17 cellular contexts compared by ENCODE assay signal in the genomic region with DNA sequence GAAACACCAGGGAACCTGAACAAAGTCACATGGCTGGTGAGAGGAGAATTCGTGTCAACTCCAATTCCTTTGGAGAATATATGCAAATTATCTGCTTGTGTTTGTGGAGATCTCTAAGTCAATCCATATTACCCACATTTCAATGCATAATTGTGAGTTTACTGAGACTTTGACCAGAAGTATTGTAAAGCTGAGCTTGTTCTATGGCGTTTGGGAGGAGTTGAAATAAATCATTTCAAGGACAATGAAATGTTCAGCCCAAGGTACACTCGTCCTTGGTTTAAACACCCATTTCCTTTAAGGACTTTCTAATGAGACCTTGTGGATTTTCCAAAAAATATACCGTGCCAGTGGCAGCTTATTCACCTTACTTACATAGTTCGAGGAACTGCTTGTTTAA.
DNase-seq lines count a peak whose midpoint lies in the region; ATAC-seq and TF ChIP-seq lines count a peak whose summit lies in the region.
"Had no signal": no experiment of that assay in that cellular context is flagged by ENCODE, and none has a peak within 500 bp of the region (broad histone marks: within the 10 kb centered on the region; RNA-seq: fewer than 3 reads in every experiment).

No MANE protein-coding gene starts in this region.

- H3K9me3 Mint-ChIP-seq in CD14-positive monocyte = peaks cover 0 to 3% (median 0%) of the 10 kb centered on the region in 7 donors
- H3K9me3 Mint-ChIP-seq: CD8-positive, alpha-beta T cell; H9 had no signal

- H3K4me3 ChIP-seq in colonic mucosa (no peak overlapping the region), mucosa of descending colon (no peak overlapping the region)
- no peak overlapping the region for H3K4me3 ChIP-seq in effector memory CD4-positive, alpha-beta T cell (ENCODE audit: insufficient read depth, low read depth, low read length, poor library complexity, severe bottlenecking)
- H3K4me3 ChIP-seq: GM23248 had no signal

- H3K9me3 ChIP-seq in colonic mucosa = no peaks in the 10 kb centered on the region
- no peaks in the 10 kb centered on the region for H3K9me3 ChIP-seq in mucosa of descending colon
- no peaks in the 10 kb centered on the region for H3K9me3 ChIP-seq in T-helper 17 cell (ENCODE audit: control insufficient read depth, low read length, poor library complexity, severe bottlenecking)
- no peaks in the 10 kb centered on the region for H3K9me3 ChIP-seq in effector memory CD4-positive, alpha-beta T cell (ENCODE audit: control insufficient read depth, low read length)
- H3K9me3 ChIP-seq: BE2C had no signal

- H3K4me3 Mint-ChIP-seq in CD14-positive monocyte (no peak overlapping the region), T-helper 17 cell (no peak overlapping the region)
- H3K4me3 Mint-ChIP-seq: CD8-positive, alpha-beta T cell; H9 had no signal

- TF ChIP-seq CTCF in CD14-positive monocyte (IDR thresholded peaks at IDR 0.05) = no peak
- TF ChIP-seq CTCF in colonic mucosa (IDR thresholded peaks at IDR 0.05) = no peak
- TF ChIP-seq CTCF in mucosa of descending colon (IDR thresholded peaks at IDR 0.05) = no peak

- no peaks in the 10 kb centered on the region for H3K4me1 ChIP-seq in colonic mucosa
- H3K4me1 ChIP-seq in mucosa of descending colon (ENCODE audit: low read depth) = no peaks in the 10 kb centered on the region
- peaks cover 3% of the 10 kb centered on the region for H3K4me1 ChIP-seq in effector memory CD4-positive, alpha-beta T cell (ENCODE audit: control insufficient read depth, insufficient read depth, low read length, poor library complexity, severe bottlenecking)

- DNase-seq in CD14-positive monocyte (ENCODE audit: low spot score) = no peak
- DNase-seq in NCI-H69 (lab: John Stamatoyannopoulos, UW) = peak; percentile 19
- no peak for DNase-seq in colonic mucosa
- DNase-seq in mucosa of descending colon = no peak
- no peak for DNase-seq in T-helper 17 cell
- DNase-seq in anterior cingulate cortex (lab: John Stamatoyannopoulos, UW) = no peak
- DNase-seq in effector memory CD4-positive, alpha-beta T cell = no peak
- DNase-seq: BE2C; CD8-positive, alpha-beta T cell; COR-L47; DMS153; DND-41; GDM1; GM23248; H9 had no signal

- H3K4me1 Mint-ChIP-seq in CD14-positive monocyte (peaks cover 41% of the 10 kb centered on the region), T-helper 17 cell (peaks cover 9% of the 10 kb centered on the region)
- H3K4me1 Mint-ChIP-seq: H9 had no signal

- H3K27me3 ChIP-seq in colonic mucosa = no peaks in the 10 kb centered on the region
- no peaks in the 10 kb centered on the region for H3K27me3 ChIP-seq in effector memory CD4-positive, alpha-beta T cell (replicated peaks; ENCODE audit: control insufficient read depth, insufficient read depth, low read length, poor library complexity, severe bottlenecking)
- H3K27me3 ChIP-seq: BE2C had no signal

- no peak overlapping the region for H3K9ac ChIP-seq in colonic mucosa (ENCODE audit: low read depth in 2 of 2, low read length in 2 of 2)
- H3K9ac ChIP-seq: GM23248 had no signal

- ATAC-seq in mucosa of descending colon (peak; percentile 83), GM18867 (IDR thresholded peaks at IDR 0.05; ENCODE audit: unreplicated experiment) (no peak), T-helper 17 cell (no peak)
- ATAC-seq: CD8-positive, alpha-beta T cell had no signal

- H3K27ac ChIP-seq in colonic mucosa = peak overlapping the region; percentile 5
- no peak overlapping the region for H3K27ac ChIP-seq in effector memory CD4-positive, alpha-beta T cell (ENCODE audit: insufficient read depth, low read length, poor library complexity, severe bottlenecking)
- H3K27ac ChIP-seq: C4-2B, GM23248 had no signal

- peak overlapping the region in 5 of 7 donors; percentile 2 to 72 (median 49) for H3K27ac Mint-ChIP-seq in CD14-positive monocyte
- H3K27ac Mint-ChIP-seq in T-helper 17 cell = no peak overlapping the region
- H3K27ac Mint-ChIP-seq: CD8-positive, alpha-beta T cell; H9 had no signal

- intact Hi-C loops in CD14-positive monocyte (cut with micrococcal nuclease) (no loop called here), colonic mucosa (cut with DNase I) (no loop called here), mucosa of descending colon (cut with DNase I, micrococcal nuclease) (no loop called here)

- H3K27me3 Mint-ChIP-seq in CD14-positive monocyte (ENCODE audit: low read depth in 3 of 3) (peaks cover 0 to 2% (median 0%) of the 10 kb centered on the region in 3 donors), T-helper 17 cell (peaks cover 13% of the 10 kb centered on the region)

- no peaks in the 10 kb centered on the region for H3K36me3 ChIP-seq in colonic mucosa
- H3K36me3 ChIP-seq in mucosa of descending colon (ENCODE audit: low read depth) = no peaks in the 10 kb centered on the region
- no peaks in the 10 kb centered on the region for H3K36me3 ChIP-seq in effector memory CD4-positive, alpha-beta T cell (ENCODE audit: control insufficient read depth, insufficient read depth, low read length)
- H3K36me3 ChIP-seq: BE2C had no signal

- H3K36me3 Mint-ChIP-seq in CD14-positive monocyte = peaks cover 5 to 8% of the 10 kb centered on the region in 2 donors
- H3K36me3 Mint-ChIP-seq in T-helper 17 cell (ENCODE audit: low read depth) = no peaks in the 10 kb centered on the region
- H3K36me3 Mint-ChIP-seq: CD8-positive, alpha-beta T cell had no signal
